In genomic region chr6:125354649-125355048, GRCh38 we compare ENCODE assay signal across 24 cellular contexts. TPM values are rescaled to one million over a fixed set of nuclear protein-coding genes. Genes with fewer than 3 reads are reported as not detected.
DNase-seq lines count a peak whose midpoint lies in the region; ATAC-seq and TF ChIP-seq lines count a peak whose summit lies in the region.
"Had no signal": no experiment of that assay in that cellular context is flagged by ENCODE, and none has a peak within 500 bp of the region (broad histone marks: within the 10 kb centered on the region; RNA-seq: fewer than 3 reads in every experiment).

No MANE protein-coding gene starts in this region.

- TF ChIP-seq POLR2A in testis (IDR thresholded peaks at IDR 0.05): no peak

- intact Hi-C loops in OCI-LY7 (cut with micrococcal nuclease; ENCODE audit: unreplicated experiment) (no loop called here), testis (cut with DNase I; ENCODE audit: low total_unique reads) (no loop called here)

- H3K4me1 ChIP-seq in OCI-LY7 (ENCODE audit: insufficient read depth, low read length, poor library complexity, severe bottlenecking): peaks cover 14% of the 10 kb centered on the region
- peaks cover 20% of the 10 kb centered on the region for H3K4me1 ChIP-seq in testis

- H3K4me3 ChIP-seq in OCI-LY7 (ENCODE audit: low read depth, low read length, poor library complexity, severe bottlenecking) (no peak overlapping the region), testis (no peak overlapping the region)
- H3K4me3 ChIP-seq: K562 had no signal

- DNase-seq in OCI-LY7 (ENCODE audit: low spot score) (peak; percentile 11), testis (no peak), NCI-H82 treated with DMSO at 0.1 percent for 48 hours (lab: John Stamatoyannopoulos, UW; ENCODE audit: unreplicated experiment) (no peak)
- DNase-seq: activated CD4-positive, alpha-beta T cell treated with anti-CD3 and anti-CD28 coated beads, Interleukin-2, amount 50 U/mL, for 4 hours; activated naive CD4-positive, alpha-beta T cell; activated T-cell treated with anti-CD3 and anti-CD28 coated beads, Interleukin-2, amount 50 U/mL, for 72 hours; caudate nucleus; effector memory CD8-positive, alpha-beta T cell; immature natural killer cell; left colon; NCI-H1105; NCI-H187 treated with DMSO at 0.1 percent for 48 hours; NCI-H524 treated with DMSO at 0.1 percent for 48 hours; NK-92 treated with Interleukin-12 subunit alpha and Interleukin-12 subunit beta, amount 100 ng/mL, for 24 hours had no signal

- H3K9me3 ChIP-seq in OCI-LY7 (ENCODE audit: low read length): no peaks in the 10 kb centered on the region
- no peaks in the 10 kb centered on the region for H3K9me3 ChIP-seq in testis

- TF ChIP-seq CTCF in OCI-LY7 (conservative IDR thresholded peaks at IDR 0.05; ENCODE audit: low read length) (no peak), testis (IDR thresholded peaks at IDR 0.05) (no peak)

- H3K27me3 ChIP-seq in testis: no peaks in the 10 kb centered on the region

- no peaks in the 10 kb centered on the region for H3K36me3 ChIP-seq in OCI-LY7 (ENCODE audit: insufficient read depth, low read length)
- no peaks in the 10 kb centered on the region for H3K36me3 ChIP-seq in testis (ENCODE audit: low read depth, missing control alignments)

- H4K20me1 ChIP-seq in OCI-LY7 (ENCODE audit: insufficient read depth, low read length): no peaks in the 10 kb centered on the region

- CTCF ChIA-PET in OCI-LY7 (lab: Charles Lee; ENCODE audit: unreplicated experiment): interaction anchor here (1.1 kb wide), 1 partner anchor 10 kb away, joined by 3 read pairs; no protein-coding TSS in a partner anchor

- H3K79me2 ChIP-seq in OCI-LY7 (ENCODE audit: insufficient read depth, low read depth, low read length): no peaks in the 10 kb centered on the region

- H3K9me2 ChIP-seq in OCI-LY7 (ENCODE audit: insufficient read depth, low read length): no peaks in the 10 kb centered on the region

- H3K27ac ChIP-seq in OCI-LY7 (ENCODE audit: low read depth, low read length, poor library complexity, severe bottlenecking) (no peak overlapping the region), testis (no peak overlapping the region)

- POLR2A ChIA-PET in OCI-LY7 (lab: Charles Lee): interaction anchor here (0.5 to 1.6 kb wide), 5 partner anchors 8 to 402 kb away, joined by 3 to 4 read pairs (median 3); no protein-coding TSS in a partner anchor

- BruUV-seq in OCI-LY7 (replicated peaks; lab: Mats Ljungman, UMichigan): no TSS peak

- H3K4me2 ChIP-seq in OCI-LY7 (ENCODE audit: low read length): peak overlapping the region; percentile 32

- peak; percentile 45 for ATAC-seq in GM18867 (IDR thresholded peaks at IDR 0.05; ENCODE audit: unreplicated experiment)
- ATAC-seq in GM19438 (IDR thresholded peaks at IDR 0.05; ENCODE audit: low read depth, unreplicated experiment): peak; percentile 59
- ATAC-seq in HG02678 (IDR thresholded peaks at IDR 0.05; ENCODE audit: unreplicated experiment): peak; percentile 59
- no peak for ATAC-seq in HG02588 (IDR thresholded peaks at IDR 0.05; ENCODE audit: unreplicated experiment)
- ATAC-seq in GM21786 (IDR thresholded peaks at IDR 0.05; ENCODE audit: unreplicated experiment): no peak
- ATAC-seq: activated CD4-positive, CD25-positive, alpha-beta regulatory T cell treated with anti-CD3 and anti-CD28 coated beads, Interleukin-2, amount 50 U/mL, for 24 hours; activated T-cell treated with anti-CD3 and anti-CD28 coated beads, Interleukin-2, amount 50 U/mL, for 72 hours; effector memory CD8-positive, alpha-beta T cell; K562; left colon; Right ventricle myocardium inferior; SK-N-SH treated with all-trans-retinoic acid at 6 μM for 48 hours; stimulated activated memory B cell treated with anti-CD40 and anti-IgM and Interleukin-4, amounts not matched to agents 10 μg/mL and 1 μg/mL and 100 μg/mL, for 72 hours had no signal

- no peak overlapping the region for H2AFZ ChIP-seq in OCI-LY7 (ENCODE audit: low read length)

- 55 to 62% methylated on average over 3 of the region's 3 CpGs for WGBS in testis, 2 donors

RNA-seq across cellular contexts. Expression of gene HDDC2, which starts 52.9 kb away (rescaled TPM):
- 75.1 and 88.6 TPM in 2 replicates for total RNA-seq in OCI-LY7 (2014; rRNA removed; shearing (Covaris generic))
- total RNA-seq in OCI-LY7 (2022) (119 and 121 TPM in 2 replicates), testis (10 to 100 TPM; 61.3 to 89.6 TPM)
- 112 TPM for polyA plus RNA-seq in testis (ENCODE audit: insufficient read depth, low read depth, low replicate concordance)

Comparison
In these comparisons a context has a peak if more than half of its experiments do, and no peak if none do; other contexts are left out.
1. ATAC-seq: peak in GM18867 (single experiment), GM19438 (single experiment) and HG02678 (single experiment); none in HG02588 (single experiment) and GM21786 (single experiment).